10 cellular contexts compared by ENCODE assay signal in genomic region chr13:40629678-40630384, GRCh38. TPM values are rescaled to one million over a fixed set of nuclear protein-coding genes. Genes with fewer than 3 reads are reported as not detected.
DNase-seq lines count a peak whose midpoint lies in the region; ATAC-seq lines count a peak whose summit lies in the region.
"Had no signal": no experiment of that assay in that cellular context is flagged by ENCODE, and none has a peak within 500 bp of the region (broad histone marks: within the 10 kb centered on the region; RNA-seq: fewer than 3 reads in every experiment).

No MANE protein-coding gene starts in this region.

- no peak overlapping the region for H3K27ac ChIP-seq in CD8-positive, alpha-beta memory T cell (ENCODE audit: low read depth, low read length)
- H3K27ac ChIP-seq: cardiac muscle cell had no signal

- peaks cover 55% of the 10 kb centered on the region for H3K4me1 ChIP-seq in CD8-positive, alpha-beta memory T cell (ENCODE audit: insufficient read depth, low read length)

- peak; percentile 72 for ATAC-seq in GM19452 (IDR thresholded peaks at IDR 0.05; ENCODE audit: unreplicated experiment)
- ATAC-seq in HG03139 (IDR thresholded peaks at IDR 0.05; ENCODE audit: unreplicated experiment) = peak; percentile 79

- H3K4me1 Mint-ChIP-seq in CD8-positive, alpha-beta memory T cell = peaks cover 71 to 96% (median 92%) of the 10 kb centered on the region in 3 donors
- peaks cover 84% of the 10 kb centered on the region for H3K4me1 Mint-ChIP-seq in activated naive CD8-positive, alpha-beta T cell treated with anti-CD3 and anti-CD28 coated beads for 36 hours

- peak overlapping the region in 7 of 8 donors; percentile 21 to 75 (median 32) for H3K27ac Mint-ChIP-seq in CD8-positive, alpha-beta memory T cell
- H3K27ac Mint-ChIP-seq in activated naive CD8-positive, alpha-beta T cell treated with anti-CD3 and anti-CD28 coated beads for 36 hours = peak overlapping the region; percentile 64

- CTCF ChIA-PET in CD8-positive, alpha-beta memory T cell (lab: Charles Lee) = no interaction called here

- H3K4me3 ChIP-seq in CD8-positive, alpha-beta memory T cell (ENCODE audit: low read length) = no peak overlapping the region
- H3K4me3 ChIP-seq: cardiac muscle cell, upper lobe of left lung had no signal

- POLR2A ChIA-PET in CD8-positive, alpha-beta memory T cell (lab: Charles Lee) = no interaction called here

- no peak for DNase-seq in CD8-positive, alpha-beta memory T cell
- DNase-seq in activated naive CD8-positive, alpha-beta T cell treated with anti-CD3 and anti-CD28 coated beads for 36 hours = no peak
- DNase-seq in dedifferentiated amniotic fluid mesenchymal stem cell (ENCODE audit: extremely low spot score) (no peak), posterior vena cava (ENCODE audit: low spot score) (no peak), NCI-H1092 (lab: John Stamatoyannopoulos, UW) (no peak), T1000 (lab: John Stamatoyannopoulos, UW) (no peak)
- DNase-seq: upper lobe of left lung had no signal

- no peaks in the 10 kb centered on the region for H3K27me3 ChIP-seq in CD8-positive, alpha-beta memory T cell (ENCODE audit: insufficient read depth, low read length, poor library complexity, severe bottlenecking)
- H3K27me3 ChIP-seq: cardiac muscle cell, upper lobe of left lung had no signal

- H3K9me3 ChIP-seq in CD8-positive, alpha-beta memory T cell (ENCODE audit: low read length) = no peaks in the 10 kb centered on the region
- H3K9me3 ChIP-seq: upper lobe of left lung had no signal

- no peaks in the 10 kb centered on the region for H3K9me3 Mint-ChIP-seq in CD8-positive, alpha-beta memory T cell
- H3K9me3 Mint-ChIP-seq in activated naive CD8-positive, alpha-beta T cell treated with anti-CD3 and anti-CD28 coated beads for 36 hours = no peaks in the 10 kb centered on the region

- no peaks in the 10 kb centered on the region for H3K36me3 ChIP-seq in CD8-positive, alpha-beta memory T cell (ENCODE audit: insufficient read depth, low read length)
- H3K36me3 ChIP-seq: cardiac muscle cell had no signal

- H3K4me3 Mint-ChIP-seq in CD8-positive, alpha-beta memory T cell = peak overlapping the region in 2 of 7 donors; percentile 21 to 63
- H3K4me3 Mint-ChIP-seq in activated naive CD8-positive, alpha-beta T cell treated with anti-CD3 and anti-CD28 coated beads for 36 hours = no peak overlapping the region

- peaks cover 0 to 23% (median 11%) of the 10 kb centered on the region in 3 donors for H3K36me3 Mint-ChIP-seq in CD8-positive, alpha-beta memory T cell
- peaks cover 52% of the 10 kb centered on the region for H3K36me3 Mint-ChIP-seq in activated naive CD8-positive, alpha-beta T cell treated with anti-CD3 and anti-CD28 coated beads for 36 hours

- intact Hi-C loops in posterior vena cava (cut with DNase I) = no loop called here

- no peaks in the 10 kb centered on the region for H3K27me3 Mint-ChIP-seq in CD8-positive, alpha-beta memory T cell
- no peaks in the 10 kb centered on the region for H3K27me3 Mint-ChIP-seq in activated naive CD8-positive, alpha-beta T cell treated with anti-CD3 and anti-CD28 coated beads for 36 hours

RNA-seq across cellular contexts. Expression of gene FOXO1, which starts 36.6 kb away (rescaled TPM):
- total RNA-seq in CD8-positive, alpha-beta memory T cell = 10 to 100 TPM; 32.6 to 32.9 TPM
- polyA plus RNA-seq in CD8-positive, alpha-beta memory T cell = 56.2 TPM
- total RNA-seq in activated naive CD8-positive, alpha-beta T cell treated with anti-CD3 and anti-CD28 coated beads for 36 hours = 10 to 100 TPM; 38.4 to 38.7 TPM
- total RNA-seq in posterior vena cava = 10 to 100 TPM; 34.4 to 42.5 TPM
